Comparison of ENCODE assay signal across 26 cellular contexts in genomic region chr14:99210333-99210732, GRCh38.
DNase-seq lines count a peak whose midpoint lies in the region; ATAC-seq and TF ChIP-seq lines count a peak whose summit lies in the region.
"Had no signal": no experiment of that assay in that cellular context is flagged by ENCODE, and none has a peak within 500 bp of the region (broad histone marks: within the 10 kb centered on the region; RNA-seq: fewer than 3 reads in every experiment).

No MANE protein-coding gene starts in this region.

- H3K4me3 ChIP-seq in BLaER1 (no peak overlapping the region), PC-3 (ENCODE audit: low read length) (no peak overlapping the region), endodermal cell (ENCODE audit: low read length) (no peak overlapping the region)
- no peak overlapping the region for H3K4me3 ChIP-seq in effector memory CD4-positive, alpha-beta T cell (ENCODE audit: insufficient read depth, low read depth, low read length, poor library complexity, severe bottlenecking)
- H3K4me3 ChIP-seq: heart right ventricle, psoas muscle, SK-N-MC, transverse colon had no signal

- H4K20me1 ChIP-seq in BLaER1 (peaks cover 100% of the 10 kb centered on the region), PC-3 (ENCODE audit: low read length) (no peaks in the 10 kb centered on the region)

- no peak overlapping the region for H3K4me3 Mint-ChIP-seq in T-helper 2 cell treated with Interferon-gamma antibody and Interleukin-4, amounts not matched to agents 5 μg/mL and 100 μg/mL, for 36 hours
- H3K4me3 Mint-ChIP-seq in activated CD4-positive, alpha-beta memory T cell treated with anti-CD3 and anti-CD28 coated beads for 36 hours = no peak overlapping the region
- H3K4me3 Mint-ChIP-seq in endodermal cell = no peak overlapping the region
- H3K4me3 Mint-ChIP-seq: IgD-negative memory B cell had no signal

- no TSS peak for BruUV-seq in PC-3 (replicated peaks; lab: Mats Ljungman, UMichigan)

- H3K27me3 Mint-ChIP-seq in T-helper 2 cell treated with Interferon-gamma antibody and Interleukin-4, amounts not matched to agents 5 μg/mL and 100 μg/mL, for 36 hours (ENCODE audit: low read depth) = no peaks in the 10 kb centered on the region
- H3K27me3 Mint-ChIP-seq in activated CD4-positive, alpha-beta memory T cell treated with anti-CD3 and anti-CD28 coated beads for 36 hours = no peaks in the 10 kb centered on the region
- H3K27me3 Mint-ChIP-seq in endodermal cell (ENCODE audit: insufficient read depth) = no peaks in the 10 kb centered on the region
- H3K27me3 Mint-ChIP-seq: IgD-negative memory B cell had no signal

- intact Hi-C loops in activated CD4-positive, alpha-beta memory T cell treated with anti-CD3 and anti-CD28 coated beads for 36 hours (cut with micrococcal nuclease) = no loop called here
- intact Hi-C loops in PC-3 (cut with micrococcal nuclease) = no loop called here

- H3K4me1 ChIP-seq in BLaER1 = peaks cover 61% of the 10 kb centered on the region
- H3K4me1 ChIP-seq in effector memory CD4-positive, alpha-beta T cell (ENCODE audit: control insufficient read depth, insufficient read depth, low read length, poor library complexity, severe bottlenecking) = peaks cover 98% of the 10 kb centered on the region
- H3K4me1 ChIP-seq in PC-3 (ENCODE audit: insufficient read depth, low read length) = no peaks in the 10 kb centered on the region
- H3K4me1 ChIP-seq in endodermal cell (ENCODE audit: control insufficient read depth, insufficient read depth, low read length) = no peaks in the 10 kb centered on the region
- H3K4me1 ChIP-seq: Caco-2, heart right ventricle, psoas muscle had no signal

- ATAC-seq in HG03378 (IDR thresholded peaks at IDR 0.05; ENCODE audit: unreplicated experiment) (no peak), PC-3 (no peak)
- ATAC-seq: heart right ventricle, left cardiac atrium, psoas muscle had no signal

- H3K27ac Mint-ChIP-seq in T-helper 2 cell treated with Interferon-gamma antibody and Interleukin-4, amounts not matched to agents 5 μg/mL and 100 μg/mL, for 36 hours = peak overlapping the region; percentile 46
- peak overlapping the region; percentile 91 for H3K27ac Mint-ChIP-seq in activated CD4-positive, alpha-beta memory T cell treated with anti-CD3 and anti-CD28 coated beads for 36 hours
- H3K27ac Mint-ChIP-seq in endodermal cell = no peak overlapping the region

- no peaks in the 10 kb centered on the region for H3K79me2 ChIP-seq in PC-3 (ENCODE audit: low read length)

- 94 to 96% methylated on average over 5 to 8 of the region's 8 CpGs for WGBS in endodermal cell (ENCODE audit: insufficient coverage in 1 of 2, insufficient read length in 1 of 2), 2 experiments

- H3F3A ChIP-seq in PC-3 (ENCODE audit: low read length, unreplicated experiment) = no peaks in the 10 kb centered on the region

- H3K27ac ChIP-seq in BLaER1 (no peak overlapping the region), PC-3 (ENCODE audit: low read length) (no peak overlapping the region), endodermal cell (ENCODE audit: low read depth, low read length) (no peak overlapping the region)
- H3K27ac ChIP-seq in effector memory CD4-positive, alpha-beta T cell (ENCODE audit: insufficient read depth, low read length, poor library complexity, severe bottlenecking) = peak overlapping the region; percentile 54
- H3K27ac ChIP-seq: epithelial cell of prostate, heart right ventricle, psoas muscle, RWPE1, transverse colon had no signal

- CTCF ChIA-PET in activated CD4-positive, alpha-beta memory T cell treated with anti-CD3 and anti-CD28 coated beads for 36 hours (lab: Charles Lee) = interaction anchor here (0.9 to 1.7 kb wide), 5 partner anchors 14 to 206 kb away, joined by 3 to 7 read pairs (median 3); no protein-coding TSS in a partner anchor
- CTCF ChIA-PET in PC-3 (lab: Charles Lee) = no interaction called here

- no peaks in the 10 kb centered on the region for H3K9me3 Mint-ChIP-seq in T-helper 2 cell treated with Interferon-gamma antibody and Interleukin-4, amounts not matched to agents 5 μg/mL and 100 μg/mL, for 36 hours
- H3K9me3 Mint-ChIP-seq in activated CD4-positive, alpha-beta memory T cell treated with anti-CD3 and anti-CD28 coated beads for 36 hours = no peaks in the 10 kb centered on the region
- no peaks in the 10 kb centered on the region for H3K9me3 Mint-ChIP-seq in endodermal cell

- H3K9ac ChIP-seq in BLaER1 (no peak overlapping the region), PC-3 (ENCODE audit: low read length) (no peak overlapping the region), endodermal cell (ENCODE audit: extremely low read depth, low read length, poor library complexity, severe bottlenecking) (no peak overlapping the region)

- H3K36me3 ChIP-seq in BLaER1 (peaks cover 17% of the 10 kb centered on the region), PC-3 (ENCODE audit: low read depth, low read length) (no peaks in the 10 kb centered on the region), endodermal cell (ENCODE audit: control insufficient read depth, insufficient read depth, low read length) (no peaks in the 10 kb centered on the region)
- H3K36me3 ChIP-seq in effector memory CD4-positive, alpha-beta T cell (ENCODE audit: control insufficient read depth, insufficient read depth, low read length) = peaks cover 12% of the 10 kb centered on the region
- H3K36me3 ChIP-seq: heart right ventricle, transverse colon had no signal

- H3K4me1 Mint-ChIP-seq in T-helper 2 cell treated with Interferon-gamma antibody and Interleukin-4, amounts not matched to agents 5 μg/mL and 100 μg/mL, for 36 hours (ENCODE audit: low read depth) = peaks cover 86% of the 10 kb centered on the region
- peaks cover 100% of the 10 kb centered on the region for H3K4me1 Mint-ChIP-seq in activated CD4-positive, alpha-beta memory T cell treated with anti-CD3 and anti-CD28 coated beads for 36 hours (ENCODE audit: low read depth)
- peaks cover 10% of the 10 kb centered on the region for H3K4me1 Mint-ChIP-seq in endodermal cell

- H3K9me3 ChIP-seq in BLaER1 (no peaks in the 10 kb centered on the region), PC-3 (ENCODE audit: low read length) (no peaks in the 10 kb centered on the region), endodermal cell (ENCODE audit: control insufficient read depth, low read length) (no peaks in the 10 kb centered on the region)
- no peaks in the 10 kb centered on the region for H3K9me3 ChIP-seq in effector memory CD4-positive, alpha-beta T cell (ENCODE audit: control insufficient read depth, low read length)
- H3K9me3 ChIP-seq: Caco-2, heart right ventricle, psoas muscle, transverse colon had no signal

- H2AFZ ChIP-seq in PC-3 (ENCODE audit: low read length) = no peak overlapping the region

- no peaks in the 10 kb centered on the region for H3K9me2 ChIP-seq in PC-3 (replicated peaks; ENCODE audit: low read length)

- peak overlapping the region; percentile 65 for H3K4me2 ChIP-seq in BLaER1
- no peak overlapping the region for H3K4me2 ChIP-seq in PC-3 (ENCODE audit: low read length)

- peaks cover 42% of the 10 kb centered on the region for H3K36me3 Mint-ChIP-seq in T-helper 2 cell treated with Interferon-gamma antibody and Interleukin-4, amounts not matched to agents 5 μg/mL and 100 μg/mL, for 36 hours (ENCODE audit: low read depth)
- H3K36me3 Mint-ChIP-seq in activated CD4-positive, alpha-beta memory T cell treated with anti-CD3 and anti-CD28 coated beads for 36 hours = peaks cover 26% of the 10 kb centered on the region
- H3K36me3 Mint-ChIP-seq in endodermal cell (ENCODE audit: low read depth) = peaks cover 6% of the 10 kb centered on the region
- H3K36me3 Mint-ChIP-seq: IgD-negative memory B cell had no signal

- H3K27me3 ChIP-seq in BLaER1 (no peaks in the 10 kb centered on the region), PC-3 (ENCODE audit: low read length) (peaks cover 45% of the 10 kb centered on the region), endodermal cell (ENCODE audit: control insufficient read depth, insufficient read depth, low read length, poor library complexity, severe bottlenecking) (no peaks in the 10 kb centered on the region)
- no peaks in the 10 kb centered on the region for H3K27me3 ChIP-seq in effector memory CD4-positive, alpha-beta T cell (replicated peaks; ENCODE audit: control insufficient read depth, insufficient read depth, low read length, poor library complexity, severe bottlenecking)
- H3K27me3 ChIP-seq: transverse colon had no signal

- POLR2A ChIA-PET in activated CD4-positive, alpha-beta memory T cell treated with anti-CD3 and anti-CD28 coated beads for 36 hours (lab: Charles Lee) = no interaction called here
- POLR2A ChIA-PET in PC-3 (lab: Charles Lee; ENCODE audit: unreplicated experiment) = no interaction called here

- no peak for DNase-seq in T-helper 2 cell treated with Interferon-gamma antibody and Interleukin-4, amounts not matched to agents 5 μg/mL and 100 μg/mL, for 36 hours (ENCODE audit: low spot score)
- DNase-seq in T-helper 2 cell (no peak), PC-3 (no peak), endodermal cell (no peak)
- DNase-seq in activated CD4-positive, alpha-beta memory T cell treated with anti-CD3 and anti-CD28 coated beads for 36 hours = no peak
- no peak for DNase-seq in effector memory CD4-positive, alpha-beta T cell
- DNase-seq: 8988T, activated gamma-delta T cell treated with Interleukin-2 at 50 U/mL for 16 hours, Caco-2, cerebellar nuclear complex, DMS79, heart right ventricle, left cardiac atrium, mammary epithelial cell, NCI-H1092, NCI-H1930, NCI-H774, psoas muscle, T1000, transverse colon had no signal

- TF ChIP-seq CTCF in PC-3 (conservative IDR thresholded peaks at IDR 0.05; ENCODE audit: low read depth, low read length) (no peak), endodermal cell (conservative IDR thresholded peaks at IDR 0.05) (no peak)
